20 cellular contexts compared by ENCODE assay signal in the genomic region with DNA sequence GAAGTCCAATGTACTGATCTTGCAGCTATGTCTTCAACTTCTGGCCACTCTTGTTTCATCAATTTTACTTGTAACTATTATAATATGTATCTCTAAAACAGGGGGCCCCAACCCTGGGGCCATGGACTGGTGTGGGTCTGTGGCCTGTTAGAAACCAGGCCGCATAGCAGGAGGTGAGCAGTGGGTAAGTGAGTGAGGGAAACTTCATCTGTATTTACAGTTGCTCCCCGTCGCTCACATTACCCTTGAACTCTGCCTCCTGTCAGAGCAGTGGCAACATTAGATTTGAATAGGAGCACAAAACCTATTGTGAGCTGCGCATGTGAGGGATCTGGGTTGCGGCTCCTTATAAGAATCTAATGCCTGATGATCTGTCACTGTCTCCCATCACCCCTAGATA.
"Had no signal": no experiment of that assay in that cellular context is flagged by ENCODE, and none has a peak within 500 bp of the region (broad histone marks: within the 10 kb centered on the region; RNA-seq: fewer than 3 reads in every experiment).

No MANE protein-coding gene starts in this region.

- DNase-seq: KBM-7, MV-4-11, NCI-H1048, NCI-H1105, NCI-H1417, NCI-H1436 treated with DMSO at 0.1 percent for 48 hours, NCI-H1694, NCI-H187 treated with DMSO at 0.1 percent for 48 hours, NCI-H2029 treated with DMSO at 0.1 percent for 48 hours, NCI-H2171 treated with DMSO at 0.1 percent for 48 hours, NCI-H345, NCI-H510A, NCI-H524 treated with DMSO at 0.1 percent for 48 hours, NCI-H69, NCI-H774, RPMI8226, SHP77 treated with DMSO at 0.1 percent for 48 hours, SJCRH30 had no signal

- H3K27ac ChIP-seq: HL-60, SJCRH30 had no signal

- H3K4me3 ChIP-seq: SJCRH30 had no signal

- ATAC-seq: SK-N-SH treated with all-trans-retinoic acid at 6 μM for 48 hours had no signal

- H3K9me3 ChIP-seq: SJCRH30 had no signal

- H3K4me1 ChIP-seq: SJCRH30 had no signal

- H3K36me3 ChIP-seq: SJCRH30 had no signal

- H3K27me3 ChIP-seq: SJCRH30 had no signal
